ENCODE assay signal across 33 cellular contexts in genomic region chr13:20019033-20019432, GRCh38.
DNase-seq lines count a peak whose midpoint lies in the region; ATAC-seq, FAIRE-seq and TF ChIP-seq lines count a peak whose summit lies in the region.
"Had no signal": no experiment of that assay in that cellular context is flagged by ENCODE, and none has a peak within 500 bp of the region (broad histone marks: within the 10 kb centered on the region; RNA-seq: fewer than 3 reads in every experiment).

No MANE protein-coding gene starts in this region.

- CTCF ChIA-PET in RWPE1 (lab: Yijun Ruan, JAX) = no interaction called here

- H3K27me3 ChIP-seq in pancreas = no peaks in the 10 kb centered on the region
- H3K27me3 ChIP-seq: left lung, suprapubic skin, upper lobe of right lung had no signal

- WGBS in pancreas, 2 donors = 93 to 96% methylated on average over 2 of the region's 2 CpGs

- H3K9me3 ChIP-seq in pancreas = no peaks in the 10 kb centered on the region

- peaks cover 23% of the 10 kb centered on the region for H3K4me1 Mint-ChIP-seq in activated T-cell treated with anti-CD3 and anti-CD28 coated beads, Interleukin-2, amount 50 U/mL, for 4 hours (ENCODE audit: low read depth)

- H3K27ac ChIP-seq in pancreas (no peak overlapping the region), RWPE1 (no peak overlapping the region)
- H3K27ac ChIP-seq: A549, HL-60, left lung, skin epidermis, suprapubic skin, upper lobe of right lung had no signal

- no peaks in the 10 kb centered on the region for H3K27me3 Mint-ChIP-seq in activated T-cell treated with anti-CD3 and anti-CD28 coated beads, Interleukin-2, amount 50 U/mL, for 4 hours (ENCODE audit: low read depth)
- H3K27me3 Mint-ChIP-seq: CD4-positive, alpha-beta T cell had no signal

- intact Hi-C loops in pancreas (cut with DNase I) = no loop called here

- peak; percentile 40 to 71 for ATAC-seq in activated T-cell treated with anti-CD3 and anti-CD28 coated beads, Interleukin-2, amount 50 U/mL, for 4 hours
- peak; percentile 47 for ATAC-seq in GM18909 (IDR thresholded peaks at IDR 0.05; ENCODE audit: poor library complexity, unreplicated experiment)
- ATAC-seq in HG03066 (IDR thresholded peaks at IDR 0.05; ENCODE audit: low read depth, unreplicated experiment) = peak; percentile 72
- ATAC-seq in pancreas = no peak
- no peak for ATAC-seq in GM21737 (IDR thresholded peaks at IDR 0.05; ENCODE audit: unreplicated experiment)
- ATAC-seq: A549, left lung, upper lobe of right lung had no signal

- peaks cover 29% of the 10 kb centered on the region for H3K9me3 Mint-ChIP-seq in activated T-cell treated with anti-CD3 and anti-CD28 coated beads, Interleukin-2, amount 50 U/mL, for 4 hours

- no peak overlapping the region for H3K4me3 Mint-ChIP-seq in activated T-cell treated with anti-CD3 and anti-CD28 coated beads, Interleukin-2, amount 50 U/mL, for 4 hours
- H3K4me3 Mint-ChIP-seq: CD4-positive, alpha-beta T cell; endodermal cell; nephron progenitor cell had no signal

- H3K4me1 ChIP-seq in pancreas = no peaks in the 10 kb centered on the region
- H3K4me1 ChIP-seq: left lung, suprapubic skin, upper lobe of right lung had no signal

- no peak for DNase-seq in activated T-cell treated with anti-CD3 and anti-CD28 coated beads, Interleukin-2, amount 50 U/mL, for 4 hours
- DNase-seq in activated T-cell treated with anti-CD3 and anti-CD28 coated beads, Interleukin-2, amount 50 U/mL, for 48 hours = no peak
- DNase-seq in pancreas = no peak
- DNase-seq in RWPE1 (ENCODE audit: low spot score) = no peak
- no peak for DNase-seq in pons (ENCODE audit: low spot score)
- DNase-seq: activated CD4-positive, alpha-beta T cell treated with anti-CD3 and anti-CD28 coated beads for 4 hours; activated CD8-positive, alpha-beta memory T cell treated with anti-CD3 and anti-CD28 coated beads for 24 hours; activated naive CD4-positive, alpha-beta T cell treated with Interleukin-2 at 50 U/mL for 16 hours; CD4-positive, alpha-beta T cell; dermis blood vessel endothelial cell; endodermal cell; head of caudate nucleus; KBM-7; left lung; mesenchymal stem cell; NCI-H1092; NCI-H1694; NCI-H446 treated with DMSO at 0.1 percent for 48 hours; nephron progenitor cell; retina; stimulated activated naive CD4-positive, alpha-beta T cell treated with Interleukin-2 at 50 U/mL for 16 hours; SW 1271; upper lobe of right lung had no signal

- FAIRE-seq in pancreas (lab: Jason Lieb, UNC) = no peak
- FAIRE-seq: A549, D721Med, islet of Langerhans, RCC 7860 had no signal

- POLR2A ChIA-PET in RWPE1 (lab: Yijun Ruan, JAX; ENCODE audit: low non-redundant PET) = no interaction called here

- H3K4me3 ChIP-seq in pancreas = no peak overlapping the region
- H3K4me3 ChIP-seq: A549, left lung, skin epidermis, suprapubic skin, upper lobe of right lung had no signal

- TF ChIP-seq CTCF in pancreas (IDR thresholded peaks at IDR 0.05) (no peak), RWPE1 (conservative IDR thresholded peaks at IDR 0.05; ENCODE audit: low read depth) (no peak)

- no peaks in the 10 kb centered on the region for H3K36me3 ChIP-seq in pancreas

- peaks cover 56% of the 10 kb centered on the region for H3K36me3 Mint-ChIP-seq in activated T-cell treated with anti-CD3 and anti-CD28 coated beads, Interleukin-2, amount 50 U/mL, for 4 hours (ENCODE audit: insufficient read depth)

Comparison
In these comparisons a context has a peak if more than half of its experiments do, and no peak if none do; other contexts are left out.
1. ATAC-seq: peak in activated T-cell treated with anti-CD3 and anti-CD28 coated beads, Interleukin-2, amount 50 U/mL, for 4 hours (2 of 2), GM18909 (single experiment) and HG03066 (single experiment); none in pancreas (0 of 4) and GM21737 (single experiment).